1 cellular context compared by ENCODE assay signal in genomic region chr11:825366-826231, GRCh38.
TF ChIP-seq lines count a peak whose summit lies in the region.

No MANE protein-coding gene starts in this region.

TF ChIP-seq in IMR-90, 13 proteins besides CTCF, POLR2A, EP300 and RAD21:
- TF ChIP-seq RCOR1 (IDR thresholded peaks at IDR 0.05; ENCODE audit: insufficient replicate concordance, low read length): no peak
